Comparison of ENCODE assay signal across 23 cellular contexts in genomic region chr5:172421-172820, GRCh38. TPM values are rescaled to one million over a fixed set of nuclear protein-coding genes. Genes with fewer than 3 reads are reported as not detected.
"Had no signal": no experiment of that assay in that cellular context is flagged by ENCODE, and none has a peak within 500 bp of the region (broad histone marks: within the 10 kb centered on the region; RNA-seq: fewer than 3 reads in every experiment).

No MANE protein-coding gene starts in this region.

- H3K36me3 ChIP-seq: colonic mucosa, heart left ventricle, right lobe of liver, stomach, thoracic aorta had no signal

- H3K36me3 Mint-ChIP-seq: naive B cell had no signal

- H3K4me3 Mint-ChIP-seq: naive B cell, nephron had no signal

- H3K4me1 Mint-ChIP-seq: naive B cell had no signal

- H3K27me3 Mint-ChIP-seq: naive B cell had no signal

- H3K27me3 ChIP-seq: colonic mucosa, heart left ventricle, right lobe of liver had no signal

- H3K27ac ChIP-seq: colonic mucosa, heart left ventricle, parathyroid adenoma, psoas muscle, right lobe of liver, stomach, thoracic aorta had no signal

- DNase-seq: cerebellar nuclear complex; colonic mucosa; dermis blood vessel endothelial cell; foreskin melanocyte; hypothalamus; kidney glomerular epithelial cell; mesenchymal stem cell; naive B cell; occipital lobe; retina; stimulated activated CD4-positive, alpha-beta T cell treated with anti-CD3 and anti-CD28 coated beads, Interleukin-2, amount 100 ng/mL, for 24 hours; stimulated activated naive CD4-positive, alpha-beta T cell; stomach; substantia nigra had no signal

- H3K4me1 ChIP-seq: colonic mucosa, psoas muscle, right lobe of liver had no signal

- H3K27ac Mint-ChIP-seq: naive B cell, nephron had no signal

- H3K4me3 ChIP-seq: colonic mucosa, heart left ventricle, lung, psoas muscle, right lobe of liver, stomach, thoracic aorta had no signal

- H3K9me3 Mint-ChIP-seq: naive B cell, nephron had no signal

- ATAC-seq: heart left ventricle, left lobe of liver, psoas muscle, right lobe of liver had no signal

- H3K9me3 ChIP-seq: colonic mucosa, heart left ventricle, psoas muscle, right lobe of liver, stomach, thoracic aorta had no signal

RNA-seq across cellular contexts. Expression of gene LRRC14B, which starts 18.9 kb away (rescaled TPM):
- total RNA-seq: colonic mucosa, dermis blood vessel endothelial cell, glomerular endothelial cell, left lobe of liver, occipital lobe, right lobe of liver, thoracic aorta had no signal
- polyA plus RNA-seq: lung had no signal
